Comparison of ENCODE assay signal across 20 cellular contexts in the genomic region with DNA sequence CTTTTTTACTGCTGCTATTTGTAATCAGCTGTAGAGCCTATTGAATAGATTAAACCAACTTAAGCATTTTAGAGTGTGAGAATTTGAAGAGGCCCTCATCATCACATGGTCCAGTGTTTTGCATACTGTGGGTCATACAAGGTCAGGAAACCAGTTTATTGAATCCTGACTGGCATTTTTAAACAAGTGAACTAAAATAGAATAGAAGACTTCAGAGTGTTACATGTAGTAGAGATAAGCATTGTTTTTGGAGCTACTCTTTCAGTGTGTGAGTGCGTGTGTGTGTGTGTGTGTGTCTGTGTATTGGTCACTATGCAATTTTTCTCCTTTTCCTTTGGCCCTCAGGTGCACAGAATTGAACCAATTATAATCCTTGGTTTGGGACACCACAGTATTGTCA.
"Had no signal": no experiment of that assay in that cellular context is flagged by ENCODE, and none has a peak within 500 bp of the region (broad histone marks: within the 10 kb centered on the region; RNA-seq: fewer than 3 reads in every experiment).

No MANE protein-coding gene starts in this region.

- DNase-seq: effector memory CD4-positive, alpha-beta T cell; glutamatergic neuron; kidney; left cardiac atrium; mucosa of descending colon; naive thymus-derived CD8-positive, alpha-beta T cell; posterior cingulate gyrus; right lobe of liver; stimulated activated CD4-positive, alpha-beta T cell treated with anti-CD3 and anti-CD28 coated beads, Interleukin-4, amount 100 ng/mL, for 1 hour; stimulated activated CD8-positive, alpha-beta memory T cell treated with anti-CD3 and anti-CD28 coated beads, Interleukin-4, amount 100 ng/mL, for 48 hours; stimulated activated naive CD8-positive, alpha-beta T cell treated with anti-CD3 and anti-CD28 coated beads, Interleukin-15, Interleukin-2, amounts not matched to agents 100 U/mL and 50 U/mL, for 24 hours; tibial artery; upper lobe of left lung had no signal

- H3K27me3 ChIP-seq: gastroesophageal sphincter, hepatocyte, right lobe of liver, suprapubic skin, tibial artery, upper lobe of left lung, vagina had no signal

- ATAC-seq: esophagus mucosa; gastroesophageal sphincter; mucosa of descending colon; naive thymus-derived CD8-positive, alpha-beta T cell; right lobe of liver; stimulated activated effector memory CD8-positive, alpha-beta T cell treated with anti-CD3 and anti-CD28 coated beads, Interleukin-12 subunit alpha, Interleukin-12 subunit beta, amount 100 ng/mL, for 72 hours; stimulated activated naive CD8-positive, alpha-beta T cell treated with anti-CD3 and anti-CD28 coated beads, Interleukin-15, Interleukin-2, amounts not matched to agents 100 U/mL and 50 U/mL, for 24 hours had no signal

- H3K4me1 ChIP-seq: right lobe of liver, suprapubic skin, tibial artery, vagina had no signal

- H3K9me3 ChIP-seq: neutrophil, right lobe of liver, suprapubic skin, vagina had no signal

- H3K27ac ChIP-seq: gastroesophageal sphincter, hepatocyte, neutrophil, right lobe of liver, suprapubic skin, tibial artery, upper lobe of left lung, vagina had no signal

- H3K4me3 ChIP-seq: gastroesophageal sphincter, hepatocyte, mucosa of descending colon, right lobe of liver, suprapubic skin, tibial artery, upper lobe of left lung, vagina had no signal
